In genomic region chr11:95832763-95833162, GRCh38 we compare ENCODE assay signal across 1 cellular context.
TF ChIP-seq lines count a peak whose summit lies in the region.

No MANE protein-coding gene starts in this region.

TF ChIP-seq in IMR-90, 13 proteins besides CTCF, POLR2A, EP300 and RAD21 (continued from another document):
- TF ChIP-seq CHD1 (IDR thresholded peaks at IDR 0.05; ENCODE audit: low read depth, low read length) (no peak; the same call in 1 of the 2 replicates), CEBPB (IDR thresholded peaks at IDR 0.05; ENCODE audit: low read depth, low read length) (peak; percentile 85), NFE2L2 (IDR thresholded peaks at IDR 0.05; ENCODE audit: low read depth, low read length) (0 out of 2 replicates have a peak, but pooled peaks have one; percentile 21), RCOR1 (IDR thresholded peaks at IDR 0.05; ENCODE audit: insufficient replicate concordance, low read length) (peak; percentile 64), RFX5 (IDR thresholded peaks at IDR 0.05; ENCODE audit: low read depth, low read length) (no peak), MAFK (IDR thresholded peaks at IDR 0.05; ENCODE audit: low read depth, low read length) (no peak; the same call in 1 of the 2 replicates), BHLHE40 (IDR thresholded peaks at IDR 0.05; ENCODE audit: low read depth, low read length) (peak; percentile 3; the same call in 1 of the 2 replicates), MAZ (IDR thresholded peaks at IDR 0.05; ENCODE audit: borderline replicate concordance, low read depth, low read length) (no peak), FOS (IDR thresholded peaks at IDR 0.05; ENCODE audit: low read depth, low read length) (peak; percentile 71; the same call in 1 of the 2 replicates), MXI1 (IDR thresholded peaks at IDR 0.05; ENCODE audit: borderline replicate concordance, low read depth, low read length) (no peak)
- TF ChIP-seq, protein P1, sequence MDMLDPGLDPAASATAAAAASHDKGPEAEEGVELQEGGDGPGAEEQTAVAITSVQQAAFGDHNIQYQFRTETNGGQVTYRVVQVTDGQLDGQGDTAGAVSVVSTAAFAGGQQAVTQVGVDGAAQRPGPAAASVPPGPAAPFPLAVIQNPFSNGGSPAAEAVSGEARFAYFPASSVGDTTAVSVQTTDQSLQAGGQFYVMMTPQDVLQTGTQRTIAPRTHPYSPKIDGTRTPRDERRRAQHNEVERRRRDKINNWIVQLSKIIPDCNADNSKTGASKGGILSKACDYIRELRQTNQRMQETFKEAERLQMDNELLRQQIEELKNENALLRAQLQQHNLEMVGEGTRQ (IDR thresholded peaks at IDR 0.05; ENCODE audit: low read depth, low read length), result no peak
- TF ChIP-seq, protein P2, sequence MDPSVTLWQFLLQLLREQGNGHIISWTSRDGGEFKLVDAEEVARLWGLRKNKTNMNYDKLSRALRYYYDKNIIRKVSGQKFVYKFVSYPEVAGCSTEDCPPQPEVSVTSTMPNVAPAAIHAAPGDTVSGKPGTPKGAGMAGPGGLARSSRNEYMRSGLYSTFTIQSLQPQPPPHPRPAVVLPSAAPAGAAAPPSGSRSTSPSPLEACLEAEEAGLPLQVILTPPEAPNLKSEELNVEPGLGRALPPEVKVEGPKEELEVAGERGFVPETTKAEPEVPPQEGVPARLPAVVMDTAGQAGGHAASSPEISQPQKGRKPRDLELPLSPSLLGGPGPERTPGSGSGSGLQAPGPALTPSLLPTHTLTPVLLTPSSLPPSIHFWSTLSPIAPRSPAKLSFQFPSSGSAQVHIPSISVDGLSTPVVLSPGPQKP (IDR thresholded peaks at IDR 0.05; ENCODE audit: borderline replicate concordance, low read depth, low read length), result no peak
TF ChIP-seq in IMR-90: peak in this region for 5.
